13 cellular contexts compared by ENCODE assay signal in the genomic region with DNA sequence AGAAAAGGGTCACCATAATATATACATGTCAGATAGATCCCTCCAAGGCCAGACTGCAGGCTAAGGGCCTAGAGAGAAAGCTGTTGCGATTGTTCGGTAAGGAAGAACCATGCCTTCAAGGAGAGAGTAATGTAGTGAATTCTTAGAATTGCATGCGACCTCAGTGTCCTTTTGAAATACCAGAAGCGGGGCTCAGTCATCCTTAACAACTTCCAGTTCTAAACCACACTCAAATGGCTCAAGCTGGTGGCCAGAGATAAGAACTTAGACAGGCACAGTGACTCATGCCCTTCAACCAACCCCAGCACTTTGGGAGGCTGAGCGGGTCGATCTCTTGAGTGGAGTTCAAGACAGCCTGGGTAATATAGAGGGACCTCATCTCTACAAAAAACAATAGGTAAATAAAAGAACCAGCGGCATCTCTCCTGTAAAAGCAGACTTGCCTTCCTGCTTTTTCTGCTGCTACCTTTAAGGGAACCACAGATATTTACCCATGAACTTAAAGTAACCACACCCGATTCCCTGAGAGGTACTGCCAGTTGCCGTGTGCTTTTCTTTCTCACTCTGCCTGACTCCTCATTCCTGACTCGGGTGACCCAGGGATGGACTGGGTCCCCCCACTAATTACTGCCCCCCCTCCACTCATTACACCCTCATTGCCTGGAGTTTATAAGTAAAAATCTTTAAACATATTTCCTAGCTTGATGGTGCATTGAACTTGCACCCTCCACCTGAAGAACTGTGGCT. TPM values are rescaled to one million over a fixed set of nuclear protein-coding genes. Genes with fewer than 3 reads are reported as not detected.
DNase-seq lines count a peak whose midpoint lies in the region; ATAC-seq, FAIRE-seq and TF ChIP-seq lines count a peak whose summit lies in the region.
"Had no signal": no experiment of that assay in that cellular context is flagged by ENCODE, and none has a peak within 500 bp of the region (broad histone marks: within the 10 kb centered on the region; RNA-seq: fewer than 3 reads in every experiment).

No MANE protein-coding gene starts in this region.

- no peak for ATAC-seq in GM21576 (IDR thresholded peaks at IDR 0.05; ENCODE audit: unreplicated experiment)
- ATAC-seq: effector memory CD8-positive, alpha-beta T cell had no signal

- no peak for TF ChIP-seq CTCF in fibroblast of the aortic adventitia (IDR thresholded peaks at IDR 0.05; ENCODE audit: insufficient read depth, low read length)

- no peak overlapping the region for H3K4me3 ChIP-seq in fibroblast of the aortic adventitia (ENCODE audit: low read depth, low read length)

- peak; percentile 16 for DNase-seq in stimulated activated CD4-positive, alpha-beta T cell treated with anti-CD3 and anti-CD28 coated beads, Interleukin-1b, Interleukin-23, amount 100 ng/mL, for 48 hours
- DNase-seq in stimulated activated CD4-positive, alpha-beta T cell treated with anti-CD3 and anti-CD28 coated beads, Interleukin-2, amount 100 ng/mL, for 24 hours: no peak
- DNase-seq in RCC 7860 (ENCODE audit: low spot score) (peak; percentile 76), fibroblast of the aortic adventitia (ENCODE audit: low read depth) (peak; percentile 67), HCEC 1CT (no peak), NAMALWA (ENCODE audit: low spot score) (no peak), iPS-NIHi11 (ENCODE audit: low spot score) (no peak)
- DNase-seq: COR-L47; effector memory CD8-positive, alpha-beta T cell; GOT3 had no signal

- peak; percentile 92 for FAIRE-seq in RCC 7860 (lab: Jason Lieb, UNC)
- FAIRE-seq: islet of Langerhans had no signal

RNA-seq across cellular contexts. Expression of a gene that starts 15.4 kb away (rescaled TPM):
- total RNA-seq in fibroblast of the aortic adventitia (ENCODE audit: low replicate concordance): not detected in 2 replicates
- total RNA-seq: progenitor cell of endocrine pancreas had no signal

RNA-seq across cellular contexts. Expression of a gene that starts 24.3 kb away (rescaled TPM):
- 7.9 and 12.9 TPM in 2 replicates for total RNA-seq in fibroblast of the aortic adventitia (ENCODE audit: low replicate concordance)

RNA-seq across cellular contexts. Expression of a gene that starts 45.2 kb away (rescaled TPM):
- total RNA-seq in fibroblast of the aortic adventitia (ENCODE audit: low replicate concordance): not detected in 2 replicates
- total RNA-seq: progenitor cell of endocrine pancreas had no signal

Comparison
In these comparisons a context has a peak if more than half of its experiments do, and no peak if none do; other contexts are left out.
1. DNase-seq: peak in stimulated activated CD4-positive, alpha-beta T cell treated with anti-CD3 and anti-CD28 coated beads, Interleukin-1b, Interleukin-23, amount 100 ng/mL, for 48 hours (single experiment), RCC 7860 (single experiment) and fibroblast of the aortic adventitia (single experiment); none in stimulated activated CD4-positive, alpha-beta T cell treated with anti-CD3 and anti-CD28 coated beads, Interleukin-2, amount 100 ng/mL, for 24 hours (0 of 2), HCEC 1CT (single experiment), NAMALWA (single experiment) and iPS-NIHi11 (single experiment).